In the genomic region with DNA sequence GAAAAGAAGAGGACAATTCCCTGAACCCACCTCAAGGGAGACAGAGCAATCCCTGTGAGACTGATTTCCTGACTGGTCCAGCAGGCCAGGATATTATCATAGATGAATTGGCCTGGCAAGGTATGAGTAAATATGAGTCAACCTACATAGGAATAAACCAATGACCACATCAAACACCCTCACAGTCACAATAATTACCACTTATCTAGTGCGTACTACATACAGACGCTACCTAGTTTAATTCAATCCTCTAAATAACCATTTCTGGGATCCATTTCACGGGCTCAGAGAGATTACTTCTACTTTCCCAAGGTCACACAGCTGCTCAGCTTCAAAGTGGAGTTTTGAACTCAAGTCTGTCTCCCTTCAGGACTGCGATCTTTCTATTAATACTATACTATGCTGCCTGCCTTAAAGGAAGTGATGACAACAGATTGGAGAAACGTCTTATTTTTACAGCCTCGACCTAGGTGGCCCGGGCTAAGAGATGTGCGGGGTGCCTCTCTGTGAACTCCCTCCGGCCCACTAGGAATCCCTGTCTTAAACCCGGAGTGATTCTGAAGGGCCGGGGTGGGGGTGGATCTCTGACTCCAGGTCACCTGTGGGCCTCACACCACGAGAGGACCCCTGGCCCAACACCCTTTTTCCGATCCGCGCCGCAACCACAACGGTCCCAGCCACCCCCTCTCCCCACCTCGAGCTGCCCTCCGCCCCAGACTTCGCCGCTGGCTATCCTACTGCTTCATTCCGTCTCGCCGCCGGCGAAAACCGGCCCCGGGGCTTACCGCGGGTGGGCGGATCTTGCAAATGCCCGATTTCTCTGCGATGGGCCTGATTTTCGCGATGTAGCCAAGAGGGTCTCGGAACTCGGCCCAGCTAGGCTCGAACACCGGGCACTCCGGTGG, we compare ENCODE assay signal across 8 cellular contexts. TPM values are rescaled to one million over a fixed set of nuclear protein-coding genes. Genes with fewer than 3 reads are reported as not detected.
DNase-seq lines count a peak whose midpoint lies in the region; ATAC-seq, FAIRE-seq and TF ChIP-seq lines count a peak whose summit lies in the region.

No MANE protein-coding gene starts in this region.

- H3K9ac ChIP-seq in H1 (replicated peaks in 1 of 4; ENCODE audit: extremely low read depth in 1 of 4, low read depth in 3 of 4, low read length in 3 of 4), result peak overlapping the region; percentile 92 to 98 (median 97)
- peak overlapping the region; percentile 86 for H3K9ac ChIP-seq in mucosa of stomach (ENCODE audit: low read length)

- TF ChIP-seq RAD21 in H1 (IDR thresholded peaks at IDR 0.05 in 1 of 2, conservative IDR thresholded peaks at IDR 0.05 in 1 of 2; ENCODE audit: low read depth in 2 of 2, low read length in 2 of 2), result no peak

- 0 out of 2 replicates have a peak overlapping the region, but pooled peaks have one; percentile 84 for H2BK12ac ChIP-seq in H1 (ENCODE audit: low read depth, low read length)

- CTCF ChIA-PET in Calu3 (lab: Charles Lee), result no interaction called here
- CTCF ChIA-PET in H1 (lab: Charles Lee; ENCODE audit: partially characterized antibody), result interaction anchor here (1.0 to 1.8 kb wide), 5 partner anchors 10 to 221 kb away, joined by 3 to 4 read pairs (median 3); no protein-coding TSS in a partner anchor

- H3K18ac ChIP-seq in H1 (ENCODE audit: extremely low read depth, low read length), result no peak overlapping the region

- H3K27me3 ChIP-seq in WERI-Rb-1 (ENCODE audit: insufficient read depth, low read depth, severe bottlenecking) (no peaks in the 10 kb centered on the region), H1 (replicated peaks in 1 of 4; ENCODE audit: control insufficient read depth in 3 of 4, extremely low read depth in 1 of 4, insufficient read depth in 3 of 4, low read length in 3 of 4) (no peaks in the 10 kb centered on the region), mucosa of stomach (ENCODE audit: control insufficient read depth, insufficient read depth, low read length) (no peaks in the 10 kb centered on the region), uterus (no peaks in the 10 kb centered on the region)

- intact Hi-C loops in Calu3 (cut with micrococcal nuclease; ENCODE audit: unreplicated experiment) (no loop called here), uterus (cut with DNase I; ENCODE audit: low total_unique reads) (no loop called here)

- H3K79me1 ChIP-seq in H1 (ENCODE audit: low read depth, low read length), result no peaks in the 10 kb centered on the region; the same call in none of the 2 replicates

- H3K23ac ChIP-seq in H1 (ENCODE audit: insufficient read length), result no peak overlapping the region

- no peak overlapping the region for H2BK20ac ChIP-seq in H1 (ENCODE audit: low read length)

- no peaks in the 10 kb centered on the region; the same call in 1 of the 2 replicates for H3K23me2 ChIP-seq in H1 (ENCODE audit: low read depth, low read length)

- BruUV-seq in Calu3 (replicated peaks; lab: Mats Ljungman, UMichigan), result TSS peak; percentile 44

- peak overlapping the region; percentile 95 for H3K4me3 Mint-ChIP-seq in Calu3 (ENCODE audit: low read depth, unreplicated experiment)

- POLR2A ChIA-PET in H1 (lab: Charles Lee; ENCODE audit: partially characterized antibody), result interaction anchor here (1.0 to 1.7 kb wide), 6 partner anchors 10 to 198 kb away, joined by 4 to 8 read pairs (median 5); partner anchors contain the start of genes RIBC1 and SMC1A

- TF ChIP-seq EP300 in H1 (IDR thresholded peaks at IDR 0.05; ENCODE audit: borderline replicate concordance in 1 of 2, low read depth in 2 of 2, low read length in 2 of 2), result no peak

- WGBS in H1 (ENCODE audit: extremely low coverage in 1 of 2, insufficient coverage in 1 of 2, insufficient read length in 1 of 2, insufficient replicate concordance in 2 of 2, low coverage in 1 of 2, low lambda C conversion rate in 2 of 2, missing lambda C conversion rate in 1 of 2), 2 experiments, result 21% methylated on average over 12 of the region's 40 CpGs; no CpG with 5 or more reads in 1 of the 2 experiments

- H4K91ac ChIP-seq in H1 (replicated peaks; ENCODE audit: insufficient read length, low read length), result no peak overlapping the region

- peak overlapping the region; percentile 24 for H4K5ac ChIP-seq in H1 (ENCODE audit: insufficient read length, low read depth, low read length)

- no peaks in the 10 kb centered on the region for H3K9me3 Mint-ChIP-seq in Calu3 (ENCODE audit: low read depth, unreplicated experiment)

- FAIRE-seq in H1 (lab: Jason Lieb, UNC), result no peak

- H3K4me1 ChIP-seq in H1 (replicated peaks in 1 of 4; ENCODE audit: control insufficient read depth in 3 of 4, insufficient read depth in 4 of 4, low read length in 3 of 4) (peaks cover 0 to 3% (median 1%) of the 10 kb centered on the region in 4 experiments; a peak in 4 of 7 replicates), mucosa of stomach (ENCODE audit: control insufficient read depth, insufficient read depth, low read length) (peaks cover 23% of the 10 kb centered on the region), uterus (peaks cover 0 to 22% of the 10 kb centered on the region in 2 donors)

- H4K8ac ChIP-seq in H1 (ENCODE audit: extremely low read depth, insufficient read depth, low read length), result peak overlapping the region; percentile 98

- peaks cover 31% of the 10 kb centered on the region for H3K36me3 Mint-ChIP-seq in Calu3 (ENCODE audit: insufficient read depth, unreplicated experiment)

- H3K27ac ChIP-seq in WERI-Rb-1, result peak overlapping the region; percentile 100
- H3K27ac ChIP-seq in H1 (ENCODE audit: low read depth, low read length), result peak overlapping the region; percentile 99
- peak overlapping the region; percentile 87 to 88 for H3K27ac ChIP-seq in uterus

- peak overlapping the region; percentile 73 to 89 for H3K4me2 ChIP-seq in H1 (ENCODE audit: insufficient read depth in 1 of 2, low read depth in 2 of 2, low read length in 2 of 2)

- no peak overlapping the region for H3K4ac ChIP-seq in H1 (replicated peaks; ENCODE audit: insufficient read length, low read depth, low read length)

- no peak overlapping the region for H2BK15ac ChIP-seq in H1 (ENCODE audit: low read length)

- peak overlapping the region; percentile 99 for H3K27ac Mint-ChIP-seq in Calu3 (ENCODE audit: unreplicated experiment)

- TF ChIP-seq CTCF in Calu3 (IDR thresholded peaks at IDR 0.05; ENCODE audit: unreplicated experiment), result no peak
- no peak for TF ChIP-seq CTCF in WERI-Rb-1 (IDR thresholded peaks at IDR 0.05; ENCODE audit: low read depth, low read length)
- no peak for TF ChIP-seq CTCF in H1 (IDR thresholded peaks at IDR 0.05; ENCODE audit: control extremely low read depth in 1 of 3, insufficient read depth in 1 of 3, low read depth in 1 of 3, low read length in 3 of 3)
- no peak for TF ChIP-seq CTCF in uterus (IDR thresholded peaks at IDR 0.05)

- no peak overlapping the region for H2BK120ac ChIP-seq in H1 (replicated peaks; ENCODE audit: low read depth, low read length)

- H2AK5ac ChIP-seq in H1 (ENCODE audit: low read depth, low read length), result 0 out of 2 replicates have a peak overlapping the region, but pooled peaks have one; percentile 53

- H3K36me3 ChIP-seq in WERI-Rb-1, result peaks cover 41% of the 10 kb centered on the region
- H3K36me3 ChIP-seq in H1 (ENCODE audit: control insufficient read depth in 2 of 4, insufficient read depth in 4 of 4, low read length in 3 of 4), result peaks cover 2 to 22% (median 10%) of the 10 kb centered on the region in 4 experiments; a peak in 6 of 8 replicates
- H3K36me3 ChIP-seq in mucosa of stomach (ENCODE audit: control insufficient read depth, insufficient read depth, low read length), result no peaks in the 10 kb centered on the region
- H3K36me3 ChIP-seq in uterus, result no peaks in the 10 kb centered on the region

- ATAC-seq in HG02870 (IDR thresholded peaks at IDR 0.05; ENCODE audit: unreplicated experiment), result peak; percentile 8
- ATAC-seq in HG03469 (IDR thresholded peaks at IDR 0.05; ENCODE audit: unreplicated experiment), result no peak
- no peak for ATAC-seq in GM19452 (IDR thresholded peaks at IDR 0.05; ENCODE audit: unreplicated experiment)

- H3K9me3 ChIP-seq in WERI-Rb-1 (ENCODE audit: severe bottlenecking) (no peaks in the 10 kb centered on the region), H1 (ENCODE audit: insufficient read depth in 2 of 2, low read depth in 1 of 2, low read length in 1 of 2) (no peaks in the 10 kb centered on the region), mucosa of stomach (ENCODE audit: control insufficient read depth, low read length) (no peaks in the 10 kb centered on the region), uterus (no peaks in the 10 kb centered on the region)

- H3K4me3 ChIP-seq in WERI-Rb-1 (ENCODE audit: low read depth, low read length) (peak overlapping the region; percentile 94), H1 (ENCODE audit: extremely low read depth in 1 of 4, insufficient read depth in 2 of 4, low read depth in 3 of 4, low read length in 4 of 4) (peak overlapping the region; percentile 81 to 100 (median 90)), mucosa of stomach (ENCODE audit: low read length) (peak overlapping the region; percentile 34), uterus (peak overlapping the region; percentile 78 to 96)

- peaks cover 13% of the 10 kb centered on the region for H3K4me1 Mint-ChIP-seq in Calu3 (ENCODE audit: low read depth, unreplicated experiment)

- H4K20me1 ChIP-seq in H1 (replicated peaks in 1 of 2; ENCODE audit: control insufficient read depth in 1 of 2, insufficient read depth in 2 of 2, low read length in 2 of 2), result peaks cover 5 to 14% of the 10 kb centered on the region in 2 experiments

- DNase-seq in Calu3 (peak; percentile 6), WERI-Rb-1 (no peak), H1 (ENCODE audit: low read depth in 1 of 2, low spot score in 2 of 2) (peak in 1 of 2 experiments; percentile 44), uterus (peak in 1 of 2 donors; percentile 22)

- peaks cover 25 to 43% of the 10 kb centered on the region in 2 experiments for H3K79me2 ChIP-seq in H1 (ENCODE audit: control insufficient read depth in 1 of 2, insufficient read depth in 2 of 2, low read length in 2 of 2)

- H3K27me3 Mint-ChIP-seq in Calu3 (ENCODE audit: unreplicated experiment), result no peaks in the 10 kb centered on the region

- no peak overlapping the region for H3K14ac ChIP-seq in H1 (ENCODE audit: insufficient read length)

- peak overlapping the region; percentile 98 for H3K56ac ChIP-seq in H1 (replicated peaks; ENCODE audit: insufficient read length, low read depth, low read length)

- H2AFZ ChIP-seq in H1 (ENCODE audit: low read length), result no peak overlapping the region

- H2BK5ac ChIP-seq in H1 (ENCODE audit: low read depth, low read length), result peak overlapping the region; percentile 99

- TF ChIP-seq POLR2A in H1 (IDR thresholded peaks at IDR 0.05; ENCODE audit: control extremely low read depth in 1 of 2, low read depth in 2 of 2, low read length in 2 of 2) (no peak), uterus (IDR thresholded peaks at IDR 0.05) (no peak)

RNA-seq across cellular contexts. Expression of gene KDM5C, which starts 0.8 kb away (rescaled TPM):
- total RNA-seq in Calu3 (2022), result 91.6 and 98.4 TPM in 2 replicates
- total RNA-seq in H1 (2021; fragmentation: NEBNext Ultra II Directional; extraction: Animal tissue kit (Norgen Biotek cat#: 25700)), result 82.2 and 88.5 TPM in 2 replicates
- 42.4 and 57.0 TPM in 2 replicates for polyA plus RNA-seq in H1 (2011; rRNA removed)
- 47.7 TPM for polyA plus RNA-seq in H1 (2011; cell fraction: cytosol; rRNA removed)
- 191 TPM for polyA plus RNA-seq in H1 (2011; cell fraction: nucleus; rRNA removed)
- 49.8 to 64.6 TPM (median 55.3 TPM) in 4 replicates for polyA plus RNA-seq in H1 (2012, experiment 1 of 2)
- polyA plus RNA-seq in H1 (2012, experiment 2 of 2), result 39.7 TPM
- polyA plus RNA-seq in H1 (2013, experiment 1 of 2), result 28.4 TPM
- 25.1 TPM for polyA plus RNA-seq in H1 (2013, experiment 2 of 2)
- polyA minus RNA-seq in H1 (2011; rRNA and poly(A)+ RNA removed), result 108 and 121 TPM in 2 replicates
- polyA minus RNA-seq in H1 (2011; cell fraction: cytosol; rRNA and poly(A)+ RNA removed), result 62.6 TPM
- polyA minus RNA-seq in H1 (2011; cell fraction: nucleus; rRNA and poly(A)+ RNA removed), result 98.8 TPM
- total RNA-seq in uterus, result 100 to 1,000 TPM in 3 of 4 donors, 10 to 100 TPM in 1; 66.3 to 184 (median 127) TPM

RNA-seq across cellular contexts. Expression of gene IQSEC2, which starts 57.2 kb away (rescaled TPM):
- total RNA-seq in Calu3 (2022) (14.1 and 15.2 TPM in 2 replicates), uterus (10 to 100 TPM in 2 of 4 donors, 1 to 10 TPM in 2; 4.1 to 31.6 (median 8.9) TPM)
- total RNA-seq in H1 (2021; fragmentation: NEBNext Ultra II Directional; extraction: Animal tissue kit (Norgen Biotek cat#: 25700)), result 48.5 and 54.9 TPM in 2 replicates
- polyA plus RNA-seq in H1 (2011; rRNA removed), result 6.1 and 11.6 TPM in 2 replicates
- polyA plus RNA-seq in H1 (2011; cell fraction: cytosol; rRNA removed), result 5.7 TPM
- 35.1 TPM for polyA plus RNA-seq in H1 (2011; cell fraction: nucleus; rRNA removed)
- polyA plus RNA-seq in H1 (2012, experiment 1 of 2), result 15.3 to 18.0 TPM (median 16.2 TPM) in 4 replicates
- polyA plus RNA-seq in H1 (2012, experiment 2 of 2), result 9.0 TPM
- polyA plus RNA-seq in H1 (2013, experiment 1 of 2), result 29.9 TPM
- 31.2 TPM for polyA plus RNA-seq in H1 (2013, experiment 2 of 2)
- 8.6 and 14.4 TPM in 2 replicates for polyA minus RNA-seq in H1 (2011; rRNA and poly(A)+ RNA removed)
- polyA minus RNA-seq in H1 (2011; cell fraction: cytosol; rRNA and poly(A)+ RNA removed), result 8.1 TPM
- 13.4 TPM for polyA minus RNA-seq in H1 (2011; cell fraction: nucleus; rRNA and poly(A)+ RNA removed)

Comparison
In these comparisons a context has a peak if more than half of its experiments do, and no peak if none do; other contexts are left out.
1. H3K4me3 ChIP-seq: peak in every context shown above with its lines; median percentile 94 in WERI-Rb-1; 90 in H1; 87 in uterus; 34 in mucosa of stomach.